In genomic region chr2:100242891-100243670, GRCh38 we compare ENCODE assay signal across 8 cellular contexts.
DNase-seq lines count a peak whose midpoint lies in the region; ATAC-seq and TF ChIP-seq lines count a peak whose summit lies in the region.

No MANE protein-coding gene starts in this region.

- intact Hi-C loops in body of pancreas (cut with DNase I): loop anchor here (5.0 to 10.0 kb wide), 3 partner anchors 428 to 686 kb away; no protein-coding TSS in a partner anchor

- TF ChIP-seq CTCF in body of pancreas (IDR thresholded peaks at IDR 0.05): peak; percentile 41 to 88 (median 77)

- H3K36me3 ChIP-seq in body of pancreas (replicated peaks in 1 of 2; ENCODE audit: insufficient read depth in 1 of 2, low read depth in 2 of 2): no peaks in the 10 kb centered on the region
- no peaks in the 10 kb centered on the region for H3K36me3 ChIP-seq in iPS DF 6.9 (ENCODE audit: control insufficient read depth, insufficient read depth, low read length)

- H3K4me3 ChIP-seq in body of pancreas (no peak overlapping the region), iPS DF 6.9 (ENCODE audit: low read length) (no peak overlapping the region)

- no peak for TF ChIP-seq POLR2A in body of pancreas (IDR thresholded peaks at IDR 0.05)

- WGBS in body of pancreas, 2 donors: 21 to 49% methylated on average over 4 to 6 of the region's 6 CpGs
- no CpG with 5 or more reads among the region's 6 CpGs for WGBS in iPS DF 6.9 (ENCODE audit: insufficient coverage, insufficient read length)

- H3K27me3 ChIP-seq in body of pancreas (no peaks in the 10 kb centered on the region), iPS DF 6.9 (ENCODE audit: control insufficient read depth, insufficient read depth, low read length) (no peaks in the 10 kb centered on the region)

- H3K4me1 ChIP-seq in body of pancreas (no peaks in the 10 kb centered on the region), iPS DF 6.9 (ENCODE audit: control insufficient read depth, insufficient read depth, low read length) (peaks cover 3% of the 10 kb centered on the region; the same call in 1 of the 2 replicates)

- DNase-seq in stimulated activated naive CD4-positive, alpha-beta T cell (lab: John Stamatoyannopoulos, UW): peak in 4 of 6 experiments; percentile 4 to 48 (median 32)
- DNase-seq in stimulated activated naive CD4-positive, alpha-beta T cell treated with Interleukin-2 at 50 U/mL for 16 hours (lab: John Stamatoyannopoulos, UW): no peak
- DNase-seq in HuH-7 (ENCODE audit: low spot score) (peak; percentile 87), SKM-1 (lab: John Stamatoyannopoulos, UW; ENCODE audit: unreplicated experiment) (peak; percentile 21), body of pancreas (peak; percentile 70 to 79 (median 74)), iPS DF 6.9 (ENCODE audit: low read depth, low spot score) (peak; percentile 58)
- peak; percentile 33 for DNase-seq in stimulated activated CD4-positive, alpha-beta T cell treated with anti-CD3 and anti-CD28 coated beads, Interleukin-12 subunit alpha, Interleukin-12 subunit beta, amount 100 ng/mL, for 4 hours

- ATAC-seq in body of pancreas (peak; percentile 85), HG03457 (IDR thresholded peaks at IDR 0.05; ENCODE audit: unreplicated experiment) (no peak)

- H3K27ac ChIP-seq in body of pancreas (no peak overlapping the region), iPS DF 6.9 (ENCODE audit: low read length) (no peak overlapping the region)

- H3K9me3 ChIP-seq in body of pancreas (no peaks in the 10 kb centered on the region), iPS DF 6.9 (ENCODE audit: control insufficient read depth, insufficient read depth, low read length) (no peaks in the 10 kb centered on the region)
